ENCODE assay signal across 24 cellular contexts in the genomic region with DNA sequence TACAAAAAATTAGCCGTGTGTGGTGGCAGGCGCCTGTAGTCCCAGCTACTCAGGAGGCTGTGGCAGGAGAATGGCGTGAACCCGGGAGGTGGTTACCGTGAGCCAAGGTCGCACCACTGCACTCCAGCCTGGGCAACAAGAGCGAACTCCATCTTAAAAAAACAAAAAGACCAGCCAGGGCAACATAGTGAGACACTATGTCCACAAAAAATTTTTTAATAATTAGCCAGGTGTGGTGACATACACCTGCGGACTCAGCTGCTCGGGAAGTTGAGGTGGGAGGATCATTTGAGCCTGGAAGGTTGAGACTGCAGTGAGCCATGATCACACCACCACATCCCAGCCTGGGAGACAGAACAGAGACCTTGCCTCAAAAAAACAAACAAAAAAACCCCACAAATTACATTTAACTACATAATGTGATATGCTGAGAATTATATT.
"Had no signal": no experiment of that assay in that cellular context is flagged by ENCODE, and none has a peak within 500 bp of the region (broad histone marks: within the 10 kb centered on the region; RNA-seq: fewer than 3 reads in every experiment).

No MANE protein-coding gene starts in this region.

- H3K4me3 Mint-ChIP-seq: nephron; neural progenitor cell; stimulated activated effector memory CD8-positive, alpha-beta T cell treated with anti-CD3 and anti-CD28 coated beads, Interleukin-12 subunit alpha, Interleukin-12 subunit beta, amount 100 ng/mL, for 72 hours; stimulated activated naive B cell treated with anti-CD40 and anti-IgM and Interleukin-4, amounts not matched to agents 10 μg/mL and 1 μg/mL and 100 μg/mL, for 72 hours; stimulated activated naive CD8-positive, alpha-beta T cell treated with anti-CD3 and anti-CD28 coated beads, Interleukin-15, Interleukin-2, amounts not matched to agents 100 ng/mL and 50 ng/mL, for 24 hours had no signal

- DNase-seq: occipital lobe; ovary; psoas muscle; right lobe of liver; sigmoid colon; small intestine; stimulated activated CD4-positive, alpha-beta T cell treated with anti-CD3 and anti-CD28 coated beads, Interleukin-15, amount 100 ng/mL, for 24 hours; stimulated activated CD4-positive, alpha-beta T cell treated with anti-CD3 and anti-CD28 coated beads, Interleukin-2, amount 100 ng/mL, for 24 hours; stimulated activated CD4-positive, alpha-beta T cell treated with anti-CD3 and anti-CD28 coated beads, Interleukin-2, amount 100 ng/mL, for 48 hours; stimulated activated CD4-positive, alpha-beta T cell treated with anti-CD3 and anti-CD28 coated beads, Interleukin-4, amount 100 ng/mL, for 24 hours; stimulated activated naive B cell treated with anti-CD40 and anti-IgM and Interleukin-4, amounts not matched to agents 10 μg/mL and 1 μg/mL and 100 μg/mL, for 72 hours; stimulated activated naive CD4-positive, alpha-beta T cell treated with Interleukin-2 at 50 U/mL for 16 hours; stomach; thyroid gland; trophoblast cell had no signal

- H3K27me3 Mint-ChIP-seq: progenitor cell of endocrine pancreas; stimulated activated naive B cell treated with anti-CD40 and anti-IgM and Interleukin-4, amounts not matched to agents 10 μg/mL and 1 μg/mL and 100 μg/mL, for 72 hours; stimulated activated naive CD8-positive, alpha-beta T cell treated with anti-CD3 and anti-CD28 coated beads, Interleukin-15, Interleukin-2, amounts not matched to agents 100 ng/mL and 50 ng/mL, for 24 hours had no signal

- H3K4me1 Mint-ChIP-seq: nephron, neural progenitor cell had no signal

- ATAC-seq: psoas muscle; stimulated activated effector memory CD8-positive, alpha-beta T cell treated with anti-CD3 and anti-CD28 coated beads, Interleukin-12 subunit alpha, Interleukin-12 subunit beta, amount 100 ng/mL, for 72 hours; stimulated activated naive B cell treated with anti-CD40 and anti-IgM and Interleukin-4, amounts not matched to agents 10 μg/mL and 1 μg/mL and 100 μg/mL, for 72 hours had no signal

- H3K27ac Mint-ChIP-seq: nephron; neural progenitor cell; progenitor cell of endocrine pancreas; stimulated activated effector memory CD8-positive, alpha-beta T cell treated with anti-CD3 and anti-CD28 coated beads, Interleukin-12 subunit alpha, Interleukin-12 subunit beta, amount 100 ng/mL, for 72 hours; stimulated activated naive B cell treated with anti-CD40 and anti-IgM and Interleukin-4, amounts not matched to agents 10 μg/mL and 1 μg/mL and 100 μg/mL, for 72 hours; stimulated activated naive CD8-positive, alpha-beta T cell treated with anti-CD3 and anti-CD28 coated beads, Interleukin-15, Interleukin-2, amounts not matched to agents 100 ng/mL and 50 ng/mL, for 24 hours had no signal

- H3K9me3 ChIP-seq: ovary, psoas muscle, right lobe of liver, sigmoid colon, stomach, thoracic aorta, thyroid gland, tibial nerve, upper lobe of left lung, vagina had no signal
